Comparison of ENCODE assay signal across 1 cellular context in the genomic region with DNA sequence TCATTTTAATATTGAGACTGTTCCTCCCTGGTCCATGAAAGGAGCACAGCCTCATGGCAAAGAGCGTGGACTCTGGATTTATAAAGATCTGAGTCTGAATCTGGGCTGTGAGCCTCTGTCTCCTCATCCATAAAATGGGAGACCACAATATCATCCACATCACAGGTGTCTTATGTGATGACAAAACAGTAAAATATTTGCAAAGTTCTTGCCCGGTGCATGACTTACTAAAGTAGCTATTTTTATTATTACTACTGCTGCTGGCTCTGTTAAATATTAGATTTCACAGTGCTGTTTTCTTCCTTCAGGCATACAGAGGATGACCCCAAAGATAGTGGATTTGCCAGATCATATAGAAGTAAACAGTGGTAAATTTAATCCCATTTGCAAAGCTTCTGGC.
TF ChIP-seq lines count a peak whose summit lies in the region.

No MANE protein-coding gene starts in this region.

TF ChIP-seq in SK-N-SH treated with all-trans-retinoic acid at 6 μM for 48 hours, 23 proteins besides CTCF, POLR2A, EP300 and RAD21 (continued from another document):
- no peak for TF ChIP-seq TSHZ2 (CRISPR knock-in tag; IDR thresholded peaks at IDR 0.05)
- TF ChIP-seq, protein P1, sequence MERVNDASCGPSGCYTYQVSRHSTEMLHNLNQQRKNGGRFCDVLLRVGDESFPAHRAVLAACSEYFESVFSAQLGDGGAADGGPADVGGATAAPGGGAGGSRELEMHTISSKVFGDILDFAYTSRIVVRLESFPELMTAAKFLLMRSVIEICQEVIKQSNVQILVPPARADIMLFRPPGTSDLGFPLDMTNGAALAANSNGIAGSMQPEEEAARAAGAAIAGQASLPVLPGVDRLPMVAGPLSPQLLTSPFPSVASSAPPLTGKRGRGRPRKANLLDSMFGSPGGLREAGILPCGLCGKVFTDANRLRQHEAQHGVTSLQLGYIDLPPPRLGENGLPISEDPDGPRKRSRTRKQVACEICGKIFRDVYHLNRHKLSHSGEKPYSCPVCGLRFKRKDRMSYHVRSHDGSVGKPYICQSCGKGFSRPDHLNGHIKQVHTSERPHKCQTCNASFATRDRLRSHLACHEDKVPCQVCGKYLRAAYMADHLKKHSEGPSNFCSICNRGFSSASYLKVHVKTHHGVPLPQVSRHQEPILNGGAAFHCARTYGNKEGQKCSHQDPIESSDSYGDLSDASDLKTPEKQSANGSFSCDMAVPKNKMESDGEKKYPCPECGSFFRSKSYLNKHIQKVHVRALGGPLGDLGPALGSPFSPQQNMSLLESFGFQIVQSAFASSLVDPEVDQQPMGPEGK (CRISPR knock-in tag; IDR thresholded peaks at IDR 0.05; ENCODE audit: borderline replicate concordance): no peak
- no peak for TF ChIP-seq ISL1 (CRISPR knock-in tag; IDR thresholded peaks at IDR 0.05)
- no peak for TF ChIP-seq ZNF70 (CRISPR knock-in tag; IDR thresholded peaks at IDR 0.05)
